Comparison of ENCODE assay signal across 20 cellular contexts in the genomic region with DNA sequence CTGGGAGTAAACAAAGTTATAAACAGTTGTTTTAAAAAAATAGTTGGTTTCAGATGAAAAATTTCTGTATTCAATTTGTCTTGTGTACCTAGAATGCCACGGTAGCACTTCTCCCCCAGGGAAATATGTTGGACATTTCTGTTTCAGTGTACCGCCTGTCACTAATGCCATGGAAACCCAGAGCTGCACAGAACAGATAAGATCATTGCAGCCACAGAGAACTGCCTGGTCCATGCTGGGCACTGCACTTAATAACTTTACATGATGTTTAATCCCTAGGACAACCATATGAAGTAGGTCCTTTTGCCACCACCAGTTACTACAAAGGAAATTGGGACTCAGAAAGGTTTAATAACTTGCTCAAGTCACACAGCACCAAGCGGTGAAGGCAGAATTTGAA.
DNase-seq lines count a peak whose midpoint lies in the region; ATAC-seq and TF ChIP-seq lines count a peak whose summit lies in the region.
"Had no signal": no experiment of that assay in that cellular context is flagged by ENCODE, and none has a peak within 500 bp of the region (broad histone marks: within the 10 kb centered on the region; RNA-seq: fewer than 3 reads in every experiment).

No MANE protein-coding gene starts in this region.

- no peak overlapping the region for H3K4me2 ChIP-seq in SK-N-SH
- H3K4me2 ChIP-seq: A549 had no signal

- H3K4me3 Mint-ChIP-seq in T-helper 2 cell treated with Interferon-gamma antibody and Interleukin-4, amounts not matched to agents 5 μg/mL and 100 μg/mL, for 36 hours: no peak overlapping the region
- H3K4me3 Mint-ChIP-seq: CD14-positive monocyte; CD4-positive, alpha-beta T cell; CD8-positive, alpha-beta memory T cell had no signal

- no peak for TF ChIP-seq CTCF in SK-N-SH (IDR thresholded peaks at IDR 0.05)

- POLR2A ChIA-PET in SK-N-SH (lab: Yijun Ruan, JAX): no interaction called here

- no peaks in the 10 kb centered on the region for H3K9me3 ChIP-seq in SK-N-SH
- H3K9me3 ChIP-seq: A549 had no signal

- TF ChIP-seq EP300 in SK-N-SH (IDR thresholded peaks at IDR 0.05; ENCODE audit: borderline replicate concordance in 1 of 2, low read depth in 1 of 2, low read length in 1 of 2): no peak

- peaks cover 0 to 13% of the 10 kb centered on the region in 2 experiments; a peak in 2 of 4 replicates for H3K4me1 ChIP-seq in SK-N-SH (ENCODE audit: control insufficient read depth in 1 of 2, insufficient read depth in 2 of 2, low read depth in 1 of 2, low read length in 1 of 2)
- H3K4me1 ChIP-seq: A549 had no signal

- no peaks in the 10 kb centered on the region for H3K9me3 Mint-ChIP-seq in T-helper 2 cell treated with Interferon-gamma antibody and Interleukin-4, amounts not matched to agents 5 μg/mL and 100 μg/mL, for 36 hours
- H3K9me3 Mint-ChIP-seq: CD4-positive, alpha-beta T cell had no signal

- H3K9me2 ChIP-seq in SK-N-SH: no peaks in the 10 kb centered on the region

- no peaks in the 10 kb centered on the region for H3K79me2 ChIP-seq in SK-N-SH (ENCODE audit: insufficient read depth)

- peak overlapping the region in 1 of 2 experiments; percentile 81; a peak in 2 of 4 replicates for H3K27ac ChIP-seq in SK-N-SH (ENCODE audit: low read depth in 2 of 2, low read length in 1 of 2)
- H3K27ac ChIP-seq: A549, GM23248 had no signal

- H3K9ac ChIP-seq in SK-N-SH: no peak overlapping the region
- H3K9ac ChIP-seq: GM23248 had no signal

- H3F3A ChIP-seq in SK-N-SH (replicated peaks; ENCODE audit: insufficient read depth): no peaks in the 10 kb centered on the region

- H3K4me3 ChIP-seq in SK-N-SH (ENCODE audit: low read depth in 2 of 2, low read length in 1 of 2): no peak overlapping the region
- H3K4me3 ChIP-seq: A549, GM23248 had no signal

- in situ Hi-C loops in G401 (cut with HindIII; ENCODE audit: low sequenced_read_pairs): no loop called here

- H3K36me3 Mint-ChIP-seq in T-helper 2 cell treated with Interferon-gamma antibody and Interleukin-4, amounts not matched to agents 5 μg/mL and 100 μg/mL, for 36 hours (ENCODE audit: low read depth): no peaks in the 10 kb centered on the region
- H3K36me3 Mint-ChIP-seq: CD14-positive monocyte; CD8-positive, alpha-beta memory T cell had no signal

- H3K36me3 ChIP-seq in SK-N-SH (replicated peaks in 1 of 2; ENCODE audit: control insufficient read depth in 1 of 2, insufficient read depth in 2 of 2, low read length in 1 of 2): no peaks in the 10 kb centered on the region

- peak; percentile 63 for DNase-seq in SK-N-SH
- peak; percentile 9 for DNase-seq in G401 (ENCODE audit: low spot score)
- DNase-seq in left kidney (ENCODE audit: low read depth, low spot score): peak; percentile 18
- no peak for DNase-seq in T-helper 2 cell treated with Interferon-gamma antibody and Interleukin-4, amounts not matched to agents 5 μg/mL and 100 μg/mL, for 36 hours (ENCODE audit: low spot score)
- DNase-seq: 8988T; ACHN; AML-193; CD4-positive, alpha-beta T cell; CD8-positive, alpha-beta memory T cell; DMS 273 treated with DMSO at 0.1 percent for 48 hours; DMS79; EL; GF-D8; GM23248; H7; HCEC 1CT had no signal

- TF ChIP-seq RAD21 in SK-N-SH (IDR thresholded peaks at IDR 0.05; ENCODE audit: low read length): no peak; the same call in 1 of the 2 replicates

- H3K27me3 ChIP-seq in SK-N-SH (ENCODE audit: insufficient read depth): no peaks in the 10 kb centered on the region

- H2AFZ ChIP-seq in SK-N-SH (ENCODE audit: low read depth): no peak overlapping the region
- H2AFZ ChIP-seq: GM23248 had no signal

- CTCF ChIA-PET in SK-N-SH (lab: Yijun Ruan, JAX): interaction anchor here (1.1 to 5.3 kb wide), 3 partner anchors 9 to 33 kb away, joined by 3 to 34 read pairs (median 5); no protein-coding TSS in a partner anchor

- 21% methylated on average over 3 of the region's 3 CpGs for WGBS in SK-N-SH (ENCODE audit: low lambda C conversion rate)

- H3K4me1 Mint-ChIP-seq in T-helper 2 cell treated with Interferon-gamma antibody and Interleukin-4, amounts not matched to agents 5 μg/mL and 100 μg/mL, for 36 hours (ENCODE audit: low read depth): no peaks in the 10 kb centered on the region
- H3K4me1 Mint-ChIP-seq: CD14-positive monocyte; CD8-positive, alpha-beta memory T cell had no signal

- ATAC-seq in SK-N-SH treated with all-trans-retinoic acid at 6 μM for 48 hours (no peak; the same call in 2 of the 3 replicates), GM18861 (IDR thresholded peaks at IDR 0.05; ENCODE audit: unreplicated experiment) (no peak)
- ATAC-seq: A549 had no signal

- no peaks in the 10 kb centered on the region for H4K20me1 ChIP-seq in SK-N-SH (ENCODE audit: insufficient read depth)

- H3K27ac Mint-ChIP-seq in T-helper 2 cell treated with Interferon-gamma antibody and Interleukin-4, amounts not matched to agents 5 μg/mL and 100 μg/mL, for 36 hours: no peak overlapping the region
- H3K27ac Mint-ChIP-seq: CD14-positive monocyte; CD4-positive, alpha-beta T cell; CD8-positive, alpha-beta memory T cell had no signal

- H3K27me3 Mint-ChIP-seq in T-helper 2 cell treated with Interferon-gamma antibody and Interleukin-4, amounts not matched to agents 5 μg/mL and 100 μg/mL, for 36 hours (ENCODE audit: low read depth): no peaks in the 10 kb centered on the region
- H3K27me3 Mint-ChIP-seq: CD4-positive, alpha-beta T cell had no signal

TF ChIP-seq in SK-N-SH, 30 proteins besides CTCF, POLR2A, EP300 and RAD21 (continues in another document):
- TF ChIP-seq MXI1 (IDR thresholded peaks at IDR 0.05; ENCODE audit: low read depth, low read length) (peak; percentile 49; the same call in 1 of the 2 replicates), FOSL2 (IDR thresholded peaks at IDR 0.05; ENCODE audit: borderline replicate concordance, low read depth) (no peak), TAF1 (IDR thresholded peaks at IDR 0.05; ENCODE audit: borderline replicate concordance, low read depth, low read length) (no peak), SIN3A (IDR thresholded peaks at IDR 0.05; ENCODE audit: borderline replicate concordance, low read depth, low read length) (no peak), NFIC (IDR thresholded peaks at IDR 0.05; ENCODE audit: borderline replicate concordance) (no peak), RFX5 (IDR thresholded peaks at IDR 0.05; ENCODE audit: low read length) (0 out of 2 replicates have a peak, but pooled peaks have one; percentile 18), FOXJ3 (CRISPR knock-in tag; IDR thresholded peaks at IDR 0.05) (no peak), GATA2 (CRISPR knock-in tag; IDR thresholded peaks at IDR 0.05) (peak; percentile 77)
- TF ChIP-seq, protein P1, sequence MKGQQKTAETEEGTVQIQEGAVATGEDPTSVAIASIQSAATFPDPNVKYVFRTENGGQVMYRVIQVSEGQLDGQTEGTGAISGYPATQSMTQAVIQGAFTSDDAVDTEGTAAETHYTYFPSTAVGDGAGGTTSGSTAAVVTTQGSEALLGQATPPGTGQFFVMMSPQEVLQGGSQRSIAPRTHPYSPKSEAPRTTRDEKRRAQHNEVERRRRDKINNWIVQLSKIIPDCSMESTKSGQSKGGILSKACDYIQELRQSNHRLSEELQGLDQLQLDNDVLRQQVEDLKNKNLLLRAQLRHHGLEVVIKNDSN (IDR thresholded peaks at IDR 0.05; ENCODE audit: borderline replicate concordance, low read depth): no peak

TF ChIP-seq in SK-N-SH treated with all-trans-retinoic acid at 6 μM for 48 hours, 23 proteins besides CTCF, POLR2A, EP300 and RAD21:
- TF ChIP-seq, protein P2, sequence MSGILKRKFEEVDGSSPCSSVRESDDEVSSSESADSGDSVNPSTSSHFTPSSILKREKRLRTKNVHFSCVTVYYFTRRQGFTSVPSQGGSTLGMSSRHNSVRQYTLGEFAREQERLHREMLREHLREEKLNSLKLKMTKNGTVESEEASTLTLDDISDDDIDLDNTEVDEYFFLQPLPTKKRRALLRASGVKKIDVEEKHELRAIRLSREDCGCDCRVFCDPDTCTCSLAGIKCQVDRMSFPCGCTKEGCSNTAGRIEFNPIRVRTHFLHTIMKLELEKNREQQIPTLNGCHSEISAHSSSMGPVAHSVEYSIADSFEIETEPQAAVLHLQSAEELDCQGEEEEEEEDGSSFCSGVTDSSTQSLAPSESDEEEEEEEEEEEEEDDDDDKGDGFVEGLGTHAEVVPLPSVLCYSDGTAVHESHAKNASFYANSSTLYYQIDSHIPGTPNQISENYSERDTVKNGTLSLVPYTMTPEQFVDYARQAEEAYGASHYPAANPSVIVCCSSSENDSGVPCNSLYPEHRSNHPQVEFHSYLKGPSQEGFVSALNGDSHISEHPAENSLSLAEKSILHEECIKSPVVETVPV (CRISPR knock-in tag; IDR thresholded peaks at IDR 0.05): no peak
- no peak for TF ChIP-seq GLIS3 (CRISPR knock-in tag; IDR thresholded peaks at IDR 0.05)
- TF ChIP-seq ISL1 (CRISPR knock-in tag; IDR thresholded peaks at IDR 0.05): no peak
- TF ChIP-seq ZFP3 (CRISPR knock-in tag; IDR thresholded peaks at IDR 0.05): no peak
- TF ChIP-seq PPARA (CRISPR knock-in tag; IDR thresholded peaks at IDR 0.05; ENCODE audit: borderline replicate concordance): no peak
- TF ChIP-seq SNAI2 (CRISPR knock-in tag; IDR thresholded peaks at IDR 0.05): no peak
